Comparison of ENCODE assay signal across 8 cellular contexts in the genomic region with DNA sequence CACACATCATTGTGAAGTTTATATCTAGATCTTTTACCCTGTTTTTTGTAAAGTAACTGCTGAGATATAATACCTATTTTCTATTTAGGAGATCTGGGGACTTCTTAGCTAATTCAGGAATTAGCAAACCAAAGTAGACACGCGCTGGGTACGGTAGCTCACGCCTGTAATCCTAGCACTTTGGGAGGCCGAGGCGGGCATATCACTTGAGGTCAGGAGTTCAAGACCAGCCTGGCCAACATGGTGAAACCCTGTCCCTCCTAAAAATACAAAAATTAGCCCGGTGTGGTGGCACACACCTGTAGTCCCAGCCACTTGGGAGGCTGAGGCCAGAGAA. TPM values are rescaled to one million over a fixed set of nuclear protein-coding genes. Genes with fewer than 3 reads are reported as not detected.
DNase-seq lines count a peak whose midpoint lies in the region; ATAC-seq and TF ChIP-seq lines count a peak whose summit lies in the region.
"Not testable (repeated sequence)": the region's sequence is repeated elsewhere in the genome, so short reads cannot be mapped to it uniquely, and the experiment has no call there.

No MANE protein-coding gene starts in this region.

- H3K4me3 Mint-ChIP-seq in CD4-positive, alpha-beta memory T cell = peak overlapping the region; percentile 68 to 85 (median 82)
- H3K4me3 Mint-ChIP-seq in T-cell (peak overlapping the region; percentile 72 to 81 (median 74)), natural killer cell (peak overlapping the region; percentile 69)
- peak overlapping the region; percentile 63 for H3K4me3 Mint-ChIP-seq in activated naive CD4-positive, alpha-beta T cell treated with anti-CD3 and anti-CD28 coated beads, Interleukin-2, amount 10 ng/mL, durations not matched to agents 7 days and 5 days

- ATAC-seq in GM21390 (IDR thresholded peaks at IDR 0.05; ENCODE audit: unreplicated experiment) (peak; percentile 10), HG03064 (IDR thresholded peaks at IDR 0.05; ENCODE audit: low read depth, unreplicated experiment) (peak; percentile 27), T-cell (replicated peaks in 1 of 4) (peak in 1 of 4 experiments; percentile 28)
- ATAC-seq in natural killer cell = not testable (repeated sequence)

- intact Hi-C loops in CD4-positive, alpha-beta memory T cell (cut with micrococcal nuclease) = loop anchor here (1.0 to 2.0 kb wide), 2 partner anchors 8 to 21 kb away; no protein-coding TSS in a partner anchor
- intact Hi-C loops in natural killer cell (cut with micrococcal nuclease) = not testable (repeated sequence)

- not testable (repeated sequence) for H3K9me3 ChIP-seq in CD4-positive, alpha-beta memory T cell (ENCODE audit: control insufficient read depth in 1 of 2, low read length in 2 of 2); duodenal mucosa (ENCODE audit: control insufficient read depth in 1 of 2, low read length in 2 of 2)

- not testable (repeated sequence) for H3K9ac ChIP-seq in duodenal mucosa (ENCODE audit: low read depth in 1 of 2, low read length in 2 of 2)

- CTCF ChIA-PET in CD4-positive, alpha-beta memory T cell (lab: Charles Lee; ENCODE audit: partially characterized antibody) = interaction anchor here (0.8 to 1.5 kb wide), 4 partner anchors 14 to 82 kb away, joined by 3 read pairs; no protein-coding TSS in a partner anchor
- CTCF ChIA-PET in T-cell (lab: Charles Lee) = interaction anchor here (0.6 to 1.4 kb wide), 8 partner anchors 10 to 166 kb away, joined by 3 to 5 read pairs (median 4); no protein-coding TSS in a partner anchor
- CTCF ChIA-PET in activated naive CD4-positive, alpha-beta T cell treated with anti-CD3 and anti-CD28 coated beads, Interleukin-2, amount 10 ng/mL, durations not matched to agents 7 days and 5 days (lab: Charles Lee) = interaction anchor here (1.0 to 1.4 kb wide), 5 partner anchors 9 to 81 kb away, joined by 3 to 5 read pairs (median 3); no protein-coding TSS in a partner anchor

- peaks cover 99% of the 10 kb centered on the region for H3K4me1 ChIP-seq in CD4-positive, alpha-beta memory T cell (ENCODE audit: insufficient read depth, low read length)
- not testable (repeated sequence) for H3K4me1 ChIP-seq in duodenal mucosa (ENCODE audit: control insufficient read depth in 1 of 2, insufficient read depth in 2 of 2, low read length in 2 of 2)

- TF ChIP-seq CTCF in natural killer cell (IDR thresholded peaks at IDR 0.05) = not testable (repeated sequence)

- POLR2A ChIA-PET in CD4-positive, alpha-beta memory T cell (lab: Charles Lee; ENCODE audit: partially characterized antibody) = interaction anchor here (0.7 to 2.8 kb wide), 14 partner anchors 11 to 89 kb away, joined by 3 to 21 read pairs (median 4); a partner anchor contains a TSS
- POLR2A ChIA-PET in T-cell (lab: Charles Lee) = interaction anchor here (0.5 to 1.2 kb wide), 8 partner anchors 10 to 67 kb away, joined by 3 to 5 read pairs (median 4); a partner anchor contains a TSS

- peak overlapping the region; percentile 67 to 99 (median 96) for H3K27ac Mint-ChIP-seq in CD4-positive, alpha-beta memory T cell
- peak overlapping the region; percentile 98 to 99 for H3K27ac Mint-ChIP-seq in T-cell
- peak overlapping the region; percentile 96 for H3K27ac Mint-ChIP-seq in activated naive CD4-positive, alpha-beta T cell treated with anti-CD3 and anti-CD28 coated beads, Interleukin-2, amount 10 ng/mL, durations not matched to agents 7 days and 5 days
- H3K27ac Mint-ChIP-seq in natural killer cell = peak overlapping the region; percentile 92 to 94

- not testable (repeated sequence) for DNase-seq in CD4-positive, alpha-beta memory T cell; T-cell; activated naive CD4-positive, alpha-beta T cell treated with anti-CD3 and anti-CD28 coated beads, Interleukin-2, amount 10 ng/mL, durations not matched to agents 7 days and 5 days; natural killer cell

- not testable (repeated sequence) for H3K4me3 ChIP-seq in CD4-positive, alpha-beta memory T cell (ENCODE audit: low read length in 2 of 2); duodenal mucosa (ENCODE audit: low read depth in 1 of 2, low read length in 2 of 2)

- H3K27me3 ChIP-seq in CD4-positive, alpha-beta memory T cell (ENCODE audit: insufficient read depth, low read length); duodenal mucosa (ENCODE audit: control insufficient read depth in 1 of 2, insufficient read depth in 2 of 2, low read length in 2 of 2): not testable (repeated sequence)

- peaks cover 11 to 39% of the 10 kb centered on the region in 2 donors for H3K36me3 Mint-ChIP-seq in CD4-positive, alpha-beta memory T cell
- H3K36me3 Mint-ChIP-seq in T-cell = peaks cover 21% of the 10 kb centered on the region
- H3K36me3 Mint-ChIP-seq in activated naive CD4-positive, alpha-beta T cell treated with anti-CD3 and anti-CD28 coated beads, Interleukin-2, amount 10 ng/mL, durations not matched to agents 7 days and 5 days = peaks cover 49% of the 10 kb centered on the region
- not testable (repeated sequence) for H3K36me3 Mint-ChIP-seq in natural killer cell

- peaks cover 54 to 88% (median 71%) of the 10 kb centered on the region in 4 donors for H3K4me1 Mint-ChIP-seq in CD4-positive, alpha-beta memory T cell
- peaks cover 88 to 92% (median 90%) of the 10 kb centered on the region in 3 donors for H3K4me1 Mint-ChIP-seq in T-cell
- peaks cover 77% of the 10 kb centered on the region for H3K4me1 Mint-ChIP-seq in activated naive CD4-positive, alpha-beta T cell treated with anti-CD3 and anti-CD28 coated beads, Interleukin-2, amount 10 ng/mL, durations not matched to agents 7 days and 5 days
- peaks cover 79 to 80% of the 10 kb centered on the region in 2 donors for H3K4me1 Mint-ChIP-seq in natural killer cell

- H3K27ac ChIP-seq in CD4-positive, alpha-beta memory T cell (ENCODE audit: low read depth, low read length) = peak overlapping the region; percentile 22
- peak overlapping the region; percentile 30 for H3K27ac ChIP-seq in duodenal mucosa (ENCODE audit: low read depth, low read length)
- peak overlapping the region; percentile 69 for H3K27ac ChIP-seq in temporal lobe (ENCODE audit: low read depth, low read length)

- not testable (repeated sequence) for H3K36me3 ChIP-seq in CD4-positive, alpha-beta memory T cell (ENCODE audit: insufficient read depth, low read length); duodenal mucosa (ENCODE audit: control insufficient read depth in 1 of 2, insufficient read depth in 2 of 2, low read length in 2 of 2)

- H3K27me3 Mint-ChIP-seq in CD4-positive, alpha-beta memory T cell; T-cell; activated naive CD4-positive, alpha-beta T cell treated with anti-CD3 and anti-CD28 coated beads, Interleukin-2, amount 10 ng/mL, durations not matched to agents 7 days and 5 days; natural killer cell (ENCODE audit: low read depth in 2 of 2): not testable (repeated sequence)

- H3K9me3 Mint-ChIP-seq in CD4-positive, alpha-beta memory T cell; T-cell; activated naive CD4-positive, alpha-beta T cell treated with anti-CD3 and anti-CD28 coated beads, Interleukin-2, amount 10 ng/mL, durations not matched to agents 7 days and 5 days; natural killer cell: not testable (repeated sequence)

RNA-seq across cellular contexts. Expression of a gene that starts 23.0 kb away (rescaled TPM):
- 100 to 1,000 TPM; 229 to 248 TPM for total RNA-seq in CD4-positive, alpha-beta memory T cell
- polyA plus RNA-seq in CD4-positive, alpha-beta memory T cell = 10 to 100 TPM; 51.5 to 87.9 TPM
- 100 to 1,000 TPM; 225 to 333 (median 238) TPM for total RNA-seq in T-cell
- 100 to 1,000 TPM; 252 to 376 (median 311) TPM for total RNA-seq in natural killer cell
- total RNA-seq in temporal lobe = 74.3 TPM
